ENCODE assay signal across 8 cellular contexts in the genomic region with DNA sequence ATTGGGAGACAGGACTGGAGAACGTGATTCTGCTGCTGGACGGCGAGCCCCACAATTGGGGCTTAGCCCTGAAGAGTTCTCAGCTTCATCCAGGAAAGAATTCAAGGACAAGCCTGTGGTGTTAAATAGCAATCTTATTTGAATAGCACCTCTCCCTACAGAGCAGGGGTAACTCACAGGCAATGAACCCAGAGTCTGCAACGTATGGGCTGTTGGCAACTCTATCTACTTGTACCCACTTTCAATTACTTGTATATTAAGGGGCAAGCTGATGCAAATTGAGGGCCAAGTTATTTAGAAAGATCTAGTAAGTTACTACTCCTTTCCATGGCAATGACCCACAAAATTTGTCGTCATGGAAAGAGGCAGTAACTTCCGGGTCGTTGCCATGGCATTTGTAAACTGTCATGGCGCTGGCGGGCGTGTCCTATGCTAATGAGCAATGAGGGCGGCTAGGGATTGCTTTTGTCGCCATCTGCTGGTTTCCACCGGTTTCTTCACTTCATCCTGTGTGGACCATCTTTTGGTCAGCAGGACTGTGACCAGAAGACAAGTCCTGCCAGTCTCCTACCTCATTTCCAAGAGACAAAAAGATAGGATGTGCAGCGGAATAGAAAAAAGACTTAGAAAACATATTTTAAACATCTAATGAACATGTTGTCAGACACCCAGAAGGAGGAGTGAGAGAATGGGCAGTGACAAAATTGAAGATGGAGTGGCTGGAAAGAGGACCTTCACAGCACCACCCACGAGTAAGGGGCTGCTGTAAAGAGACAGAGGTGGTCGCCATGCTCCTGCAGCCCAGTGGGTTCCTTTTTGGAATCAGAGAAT. TPM values are rescaled to one million over a fixed set of nuclear protein-coding genes. Genes with fewer than 3 reads are reported as not detected.
A peak's percentile ranks its signal among the peaks of the same experiment; 100 is the strongest.
DNase-seq lines count a peak whose midpoint lies in the region; ATAC-seq and TF ChIP-seq lines count a peak whose summit lies in the region.

No MANE protein-coding gene starts in this region.

- WGBS in testis, 2 donors = 14 to 22% methylated on average over 16 of the region's 16 CpGs

- in situ Hi-C loops in SK-MEL-5 (cut with HindIII; ENCODE audit: low pct_unique_long_range_greater_than_20kb, low sequenced_read_pairs) = no loop called here

- H3K9me3 ChIP-seq in testis = no peaks in the 10 kb centered on the region

- TF ChIP-seq POLR2A in testis (IDR thresholded peaks at IDR 0.05) = no peak

- H3K27me3 ChIP-seq in testis = no peaks in the 10 kb centered on the region

- DNase-seq in GM04504 (ENCODE audit: low read depth) = peak; percentile 88
- DNase-seq in MV-4-11 (lab: John Stamatoyannopoulos, UW) = peak; percentile 92
- peak; percentile 96 for DNase-seq in SK-MEL-5 (ENCODE audit: low read depth, low spot score)
- DNase-seq in activated naive CD4-positive, alpha-beta T cell treated with Interleukin-2 at 50 U/mL for 16 hours = peak; percentile 95
- DNase-seq in globus pallidus (ENCODE audit: low spot score) = peak; percentile 95
- peak; percentile 97 for DNase-seq in omental fat pad (ENCODE audit: low spot score)
- DNase-seq in testis = peak; percentile 98

- peaks cover 10% of the 10 kb centered on the region for H3K4me1 ChIP-seq in testis

- peak; percentile 83 for ATAC-seq in HG02571 (IDR thresholded peaks at IDR 0.05; ENCODE audit: unreplicated experiment)
- ATAC-seq in omental fat pad (ENCODE audit: low FRiP score) = peak; percentile 89

- peak in 2 of 3 donors; percentile 62 to 83 for TF ChIP-seq CTCF in omental fat pad (IDR thresholded peaks at IDR 0.05)
- peak; percentile 79 to 98 (median 94) for TF ChIP-seq CTCF in testis (IDR thresholded peaks at IDR 0.05)

- intact Hi-C loops in testis (cut with DNase I; ENCODE audit: low total_unique reads) = loop anchor here (10.0 kb wide), 1 partner anchor 113 kb away; no protein-coding TSS in a partner anchor

- H3K27ac ChIP-seq in testis = peak overlapping the region; percentile 45 to 66

- no peaks in the 10 kb centered on the region for H3K36me3 ChIP-seq in testis (ENCODE audit: low read depth, missing control alignments)

- H3K4me3 ChIP-seq in testis = peak overlapping the region in 1 of 2 donors; percentile 3

RNA-seq across cellular contexts. Expression of a gene that starts 45.8 kb away (rescaled TPM):
- total RNA-seq in SK-MEL-5 (2014; rRNA removed; shearing (Covaris generic)) = 48.2 and 49.3 TPM in 2 replicates
- 83.2 and 101 TPM in 2 replicates for polyA plus RNA-seq in SK-MEL-5 (2015; cell fraction: cytosol; rRNA removed)
- polyA plus RNA-seq in SK-MEL-5 (2015; cell fraction: nucleus; rRNA removed) = 57.7 and 70.2 TPM in 2 replicates
- 100 to 1,000 TPM in 1 of 4 donors, 10 to 100 TPM in 3; 71.1 to 114 (median 88.4) TPM for total RNA-seq in omental fat pad
- total RNA-seq in testis = 100 to 1,000 TPM; 102 to 126 TPM
- polyA plus RNA-seq in testis (ENCODE audit: insufficient read depth, low read depth, low replicate concordance) = 86.7 TPM

RNA-seq across cellular contexts. Expression of a gene that starts 49.2 kb away (rescaled TPM):
- total RNA-seq in SK-MEL-5 (2014; rRNA removed; shearing (Covaris generic)) = 29.2 and 35.3 TPM in 2 replicates
- polyA plus RNA-seq in SK-MEL-5 (2015; cell fraction: cytosol; rRNA removed) = 21.8 and 23.0 TPM in 2 replicates
- polyA plus RNA-seq in SK-MEL-5 (2015; cell fraction: nucleus; rRNA removed) = 13.6 and 25.4 TPM in 2 replicates
- total RNA-seq in omental fat pad (10 to 100 TPM; 11.4 to 16.9 (median 12.9) TPM), testis (10 to 100 TPM; 45.1 to 49.4 TPM)
- 42.9 TPM for polyA plus RNA-seq in testis (ENCODE audit: insufficient read depth, low read depth, low replicate concordance)

RNA-seq across cellular contexts. Expression of a gene that starts 49.2 kb away (rescaled TPM):
- 28.6 and 30.5 TPM in 2 replicates for total RNA-seq in SK-MEL-5 (2014; rRNA removed; shearing (Covaris generic))
- polyA plus RNA-seq in SK-MEL-5 (2015; cell fraction: cytosol; rRNA removed) = 20.8 and 24.1 TPM in 2 replicates
- 16.4 and 22.7 TPM in 2 replicates for polyA plus RNA-seq in SK-MEL-5 (2015; cell fraction: nucleus; rRNA removed)
- total RNA-seq in omental fat pad (10 to 100 TPM; 17.5 to 53.0 (median 22.0) TPM), testis (10 to 100 TPM; 25.5 to 33.4 TPM)
- polyA plus RNA-seq in testis (ENCODE audit: insufficient read depth, low read depth, low replicate concordance) = 28.5 TPM
